In genomic region chr13:33512880-33513554, GRCh38 we compare ENCODE assay signal across 23 cellular contexts.
"Had no signal": no experiment of that assay in that cellular context is flagged by ENCODE, and none has a peak within 500 bp of the region (broad histone marks: within the 10 kb centered on the region; RNA-seq: fewer than 3 reads in every experiment).

No MANE protein-coding gene starts in this region.

- FAIRE-seq: endothelial cell of umbilical vein had no signal

- H3K36me3 ChIP-seq: gastroesophageal sphincter, heart right ventricle, lower lobe of right lung, ovary, tibial nerve had no signal

- ATAC-seq: activated CD8-positive, alpha-beta T cell treated with anti-CD3 and anti-CD28 coated beads for 36 hours; activated naive CD4-positive, alpha-beta T cell treated with anti-CD3 and anti-CD28 coated beads, Interleukin-2, amount 50 U/mL, for 72 hours; body of pancreas; gastroesophageal sphincter; heart right ventricle; left cardiac atrium; lower lobe of right lung; naive thymus-derived CD4-positive, alpha-beta T cell; WTC11 had no signal

- H3K9me3 Mint-ChIP-seq: activated CD8-positive, alpha-beta T cell treated with anti-CD3 and anti-CD28 coated beads for 36 hours; activated naive CD4-positive, alpha-beta T cell treated with anti-CD3 and anti-CD28 coated beads, Interleukin-2, amount 50 U/mL, for 72 hours; naive thymus-derived CD4-positive, alpha-beta T cell; T-helper 1 cell treated with Interleukin-12 subunit alpha and Interleukin-12 subunit beta and Interleukin-4 antibody, amounts not matched to agents 30 μg/mL and 1 μg/mL, for 36 hours; WTC11 had no signal

- H3K27ac Mint-ChIP-seq: activated CD8-positive, alpha-beta T cell treated with anti-CD3 and anti-CD28 coated beads for 36 hours; activated naive CD4-positive, alpha-beta T cell treated with anti-CD3 and anti-CD28 coated beads, Interleukin-2, amount 50 U/mL, for 72 hours; naive thymus-derived CD4-positive, alpha-beta T cell; T-helper 1 cell treated with Interleukin-12 subunit alpha and Interleukin-12 subunit beta and Interleukin-4 antibody, amounts not matched to agents 30 μg/mL and 1 μg/mL, for 36 hours; WTC11 had no signal

- H3K4me3 Mint-ChIP-seq: activated CD8-positive, alpha-beta T cell treated with anti-CD3 and anti-CD28 coated beads for 36 hours; naive thymus-derived CD4-positive, alpha-beta T cell; T-helper 1 cell treated with Interleukin-12 subunit alpha and Interleukin-12 subunit beta and Interleukin-4 antibody, amounts not matched to agents 30 μg/mL and 1 μg/mL, for 36 hours; WTC11 had no signal

- H3K4me1 Mint-ChIP-seq: naive thymus-derived CD4-positive, alpha-beta T cell had no signal

- H3K4me3 ChIP-seq: body of pancreas, coronary artery, gastroesophageal sphincter, heart right ventricle, lower lobe of right lung, ovary, tibial nerve had no signal

- DNase-seq: activated CD4-positive, alpha-beta T cell treated with anti-CD3 and anti-CD28 coated beads for 4 hours; activated CD8-positive, alpha-beta T cell treated with anti-CD3 and anti-CD28 coated beads for 36 hours; activated gamma-delta T cell; activated T-cell treated with anti-CD3 and anti-CD28 coated beads, Interleukin-2, amount 50 U/mL, for 48 hours; amniotic stem cell; body of pancreas; central memory CD4-positive, alpha-beta T cell; effector CD4-positive, alpha-beta T cell; heart right ventricle; left cardiac atrium; lower lobe of right lung; midbrain; naive thymus-derived CD4-positive, alpha-beta T cell; ovary; stimulated activated CD4-positive, alpha-beta T cell treated with anti-CD3 and anti-CD28 coated beads, Interleukin-4, amount 100 ng/mL, for 24 hours; stimulated activated naive CD4-positive, alpha-beta T cell had no signal

- H3K27me3 ChIP-seq: body of pancreas, gastroesophageal sphincter, heart right ventricle, ovary, tibial nerve had no signal

- H3K9me3 ChIP-seq: body of pancreas, gastroesophageal sphincter, heart right ventricle, lower lobe of right lung, ovary, tibial nerve had no signal

- H3K36me3 Mint-ChIP-seq: activated naive CD4-positive, alpha-beta T cell treated with anti-CD3 and anti-CD28 coated beads, Interleukin-2, amount 50 U/mL, for 72 hours; WTC11 had no signal

- H3K27ac ChIP-seq: body of pancreas, coronary artery, gastroesophageal sphincter, heart right ventricle, lower lobe of right lung, ovary, tibial nerve had no signal
